In the genomic region with DNA sequence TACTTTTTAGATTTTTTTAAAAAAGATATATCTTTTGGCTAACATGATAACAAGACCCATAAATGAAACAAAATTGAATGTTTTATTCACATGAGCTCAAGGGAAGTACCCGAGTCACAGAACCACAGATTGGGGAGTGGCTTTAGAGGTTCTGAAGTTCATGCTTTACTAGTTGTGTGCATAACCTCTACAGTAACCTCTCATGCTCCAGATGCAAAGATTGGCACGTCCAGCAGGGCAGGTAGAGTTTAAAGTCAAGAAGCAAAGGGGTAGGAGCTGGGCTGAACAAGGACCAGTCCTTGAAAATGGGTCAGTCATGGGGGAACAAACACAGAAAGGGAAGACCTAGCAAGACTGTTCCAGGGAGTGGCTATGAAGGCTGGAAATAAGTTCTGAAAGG, we compare ENCODE assay signal across 27 cellular contexts.
"Had no signal": no experiment of that assay in that cellular context is flagged by ENCODE, and none has a peak within 500 bp of the region (broad histone marks: within the 10 kb centered on the region; RNA-seq: fewer than 3 reads in every experiment).

No MANE protein-coding gene starts in this region.

- ATAC-seq: activated CD4-positive, alpha-beta T cell treated with anti-CD3 and anti-CD28 coated beads for 36 hours; activated T-cell treated with anti-CD3 and anti-CD28 coated beads, Interleukin-2, amount 50 U/mL, for 72 hours; body of pancreas; esophagus mucosa; heart left ventricle; pancreas; stimulated activated effector memory CD8-positive, alpha-beta T cell treated with anti-CD3 and anti-CD28 coated beads, Interleukin-12 subunit alpha, Interleukin-12 subunit beta, amount 100 ng/mL, for 72 hours had no signal

- H3K27ac ChIP-seq: body of pancreas, cardiac muscle cell, heart left ventricle, left ventricle myocardium inferior, pancreas, prostate gland, thyroid gland, upper lobe of left lung had no signal

- FAIRE-seq: endothelial cell of umbilical vein, pancreas had no signal

- H3K9me3 ChIP-seq: body of pancreas, heart left ventricle, left ventricle myocardium inferior, pancreas, prostate gland, thyroid gland, upper lobe of left lung had no signal

- H3K4me3 ChIP-seq: body of pancreas, cardiac muscle cell, heart left ventricle, left ventricle myocardium inferior, lung, pancreas, prostate gland, thyroid gland, upper lobe of left lung had no signal

- H3K4me3 Mint-ChIP-seq: activated CD4-positive, alpha-beta T cell treated with anti-CD3 and anti-CD28 coated beads for 36 hours; activated naive CD8-positive, alpha-beta T cell; activated T-cell treated with anti-CD3 and anti-CD28 coated beads, Interleukin-2, amount 50 U/mL, for 72 hours; nephron progenitor cell; stimulated activated effector memory CD8-positive, alpha-beta T cell treated with anti-CD3 and anti-CD28 coated beads, Interleukin-12 subunit alpha, Interleukin-12 subunit beta, amount 100 ng/mL, for 72 hours; stimulated activated naive CD8-positive, alpha-beta T cell treated with anti-CD3 and anti-CD28 coated beads, Interleukin-15, Interleukin-2, amounts not matched to agents 100 ng/mL and 50 ng/mL, for 24 hours; T-helper 2 cell treated with Interferon-gamma antibody and Interleukin-4, amounts not matched to agents 5 μg/mL and 100 μg/mL, for 36 hours had no signal

- DNase-seq: activated CD4-positive, alpha-beta T cell treated with anti-CD3 and anti-CD28 coated beads for 36 hours; activated CD4-positive, CD25-positive, alpha-beta regulatory T cell; activated naive CD4-positive, alpha-beta T cell; activated T-cell treated with anti-CD3 and anti-CD28 coated beads for 4 hours; activated T-cell treated with anti-CD3 and anti-CD28 coated beads, Interleukin-2, amount 50 U/mL, for 72 hours; aorta; body of pancreas; cortex of kidney; foreskin fibroblast; heart left ventricle; kidney glomerular epithelial cell; left ventricle myocardium inferior; nephron progenitor cell; pancreas; stimulated activated CD4-positive, alpha-beta T cell treated with anti-CD3 and anti-CD28 coated beads, Interleukin-4, amount 100 ng/mL, for 24 hours; T-helper 1 cell; thyroid gland; upper lobe of left lung had no signal

- H3K27me3 Mint-ChIP-seq: activated naive CD8-positive, alpha-beta T cell had no signal

- H3K36me3 ChIP-seq: cardiac muscle cell, heart left ventricle, left ventricle myocardium inferior, pancreas, prostate gland, thyroid gland, upper lobe of left lung had no signal

- H3K4me1 ChIP-seq: body of pancreas, left ventricle myocardium inferior, pancreas, prostate gland, thyroid gland had no signal

- H3K27me3 ChIP-seq: body of pancreas, pancreas, thyroid gland, upper lobe of left lung had no signal

- H3K27ac Mint-ChIP-seq: activated CD4-positive, alpha-beta T cell treated with anti-CD3 and anti-CD28 coated beads for 36 hours; activated naive CD8-positive, alpha-beta T cell; activated T-cell treated with anti-CD3 and anti-CD28 coated beads, Interleukin-2, amount 50 U/mL, for 72 hours; nephron progenitor cell; stimulated activated effector memory CD8-positive, alpha-beta T cell treated with anti-CD3 and anti-CD28 coated beads, Interleukin-12 subunit alpha, Interleukin-12 subunit beta, amount 100 ng/mL, for 72 hours; stimulated activated naive CD8-positive, alpha-beta T cell treated with anti-CD3 and anti-CD28 coated beads, Interleukin-15, Interleukin-2, amounts not matched to agents 100 ng/mL and 50 ng/mL, for 24 hours; T-helper 2 cell treated with Interferon-gamma antibody and Interleukin-4, amounts not matched to agents 5 μg/mL and 100 μg/mL, for 36 hours had no signal

- H3K9me3 Mint-ChIP-seq: activated T-cell treated with anti-CD3 and anti-CD28 coated beads, Interleukin-2, amount 50 U/mL, for 72 hours; stimulated activated effector memory CD8-positive, alpha-beta T cell treated with anti-CD3 and anti-CD28 coated beads, Interleukin-12 subunit alpha, Interleukin-12 subunit beta, amount 100 ng/mL, for 72 hours; stimulated activated naive CD8-positive, alpha-beta T cell treated with anti-CD3 and anti-CD28 coated beads, Interleukin-15, Interleukin-2, amounts not matched to agents 100 ng/mL and 50 ng/mL, for 24 hours; T-helper 2 cell treated with Interferon-gamma antibody and Interleukin-4, amounts not matched to agents 5 μg/mL and 100 μg/mL, for 36 hours had no signal

- H3K36me3 Mint-ChIP-seq: activated naive CD8-positive, alpha-beta T cell; stimulated activated effector memory CD8-positive, alpha-beta T cell treated with anti-CD3 and anti-CD28 coated beads, Interleukin-12 subunit alpha, Interleukin-12 subunit beta, amount 100 ng/mL, for 72 hours had no signal
